14 cellular contexts compared by ENCODE assay signal in the genomic region with DNA sequence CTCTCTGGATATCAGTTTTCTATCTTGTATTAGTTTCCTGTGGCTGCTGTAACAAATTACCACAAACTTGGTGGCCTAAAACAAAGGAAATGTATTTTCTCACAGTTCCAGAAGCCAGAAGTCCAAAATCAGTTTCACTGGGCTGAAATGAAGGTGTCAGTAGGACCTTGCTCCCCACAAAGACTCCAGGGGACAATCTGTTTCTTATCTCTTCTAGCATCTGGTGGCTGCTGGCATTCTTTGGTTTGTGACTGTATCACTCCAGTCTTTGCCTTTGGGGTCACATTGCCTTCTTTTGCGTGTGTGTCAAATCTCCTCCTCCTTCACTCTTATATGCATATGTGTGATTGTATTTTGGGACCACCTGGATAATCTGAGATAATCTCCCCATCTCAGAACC.
DNase-seq lines count a peak whose midpoint lies in the region; ATAC-seq and TF ChIP-seq lines count a peak whose summit lies in the region.
"Had no signal": no experiment of that assay in that cellular context is flagged by ENCODE, and none has a peak within 500 bp of the region (broad histone marks: within the 10 kb centered on the region; RNA-seq: fewer than 3 reads in every experiment).

No MANE protein-coding gene starts in this region.

- H2BK5ac ChIP-seq in mesendoderm (ENCODE audit: low read length) = no peak overlapping the region

- H3K9me3 ChIP-seq in GM23248 (ENCODE audit: low read depth) = no peaks in the 10 kb centered on the region
- H3K9me3 ChIP-seq: HAP-1 had no signal

- H3K9me2 ChIP-seq in GM23248 (ENCODE audit: insufficient read depth) = no peaks in the 10 kb centered on the region
- H3K9me2 ChIP-seq in GM23338 (ENCODE audit: insufficient read depth) = no peaks in the 10 kb centered on the region

- H4K20me1 ChIP-seq in GM23248 (ENCODE audit: insufficient read depth) (no peaks in the 10 kb centered on the region), GM23338 (replicated peaks; ENCODE audit: insufficient read depth) (no peaks in the 10 kb centered on the region)

- H3K27ac Mint-ChIP-seq in glutamatergic neuron (ENCODE audit: unreplicated experiment) (peak overlapping the region; percentile 46), GM23338 (no peak overlapping the region)
- H3K27ac Mint-ChIP-seq: CD4-positive, alpha-beta memory T cell; HFFc6 had no signal

- no peak overlapping the region for H4K5ac ChIP-seq in mesendoderm (ENCODE audit: low read length)

- H3K27me3 ChIP-seq in mesendoderm (ENCODE audit: insufficient read depth, low read length, poor library complexity) = no peaks in the 10 kb centered on the region
- H3K27me3 ChIP-seq in GM23248 (replicated peaks; ENCODE audit: insufficient read depth) = no peaks in the 10 kb centered on the region
- no peaks in the 10 kb centered on the region for H3K27me3 ChIP-seq in GM23338 (ENCODE audit: insufficient read depth)

- H3K4me3 Mint-ChIP-seq in glutamatergic neuron (ENCODE audit: unreplicated experiment) (no peak overlapping the region), GM23338 (no peak overlapping the region)
- H3K4me3 Mint-ChIP-seq: CD4-positive, alpha-beta memory T cell; HFFc6 had no signal

- no peaks in the 10 kb centered on the region for H3K27me3 Mint-ChIP-seq in glutamatergic neuron (ENCODE audit: unreplicated experiment)
- no peaks in the 10 kb centered on the region for H3K27me3 Mint-ChIP-seq in GM23338 (ENCODE audit: insufficient read depth, low read depth, poor library complexity)

- H3K18ac ChIP-seq in mesendoderm (ENCODE audit: low read length) = peak overlapping the region; percentile 14

- H3K4me1 Mint-ChIP-seq in glutamatergic neuron (ENCODE audit: low read depth, unreplicated experiment) (peaks cover 9% of the 10 kb centered on the region), GM23338 (no peaks in the 10 kb centered on the region; the same call in 2 of the 3 replicates)
- H3K4me1 Mint-ChIP-seq: CD4-positive, alpha-beta memory T cell had no signal

- ATAC-seq in GM23338 = no peak

- no peaks in the 10 kb centered on the region for H3K79me1 ChIP-seq in mesendoderm (ENCODE audit: low read length)

- peaks cover 4% of the 10 kb centered on the region for H3K4me1 ChIP-seq in mesendoderm (ENCODE audit: control insufficient read depth, low read depth, low read length)
- no peaks in the 10 kb centered on the region for H3K4me1 ChIP-seq in GM23248 (ENCODE audit: insufficient read depth)
- H3K4me1 ChIP-seq in GM23338 (ENCODE audit: insufficient read depth) = no peaks in the 10 kb centered on the region
- H3K4me1 ChIP-seq: HAP-1 had no signal

- in situ Hi-C loops in KBM-7 (cut with MboI; ENCODE audit: low pct_unique_long_range_greater_than_20kb, low sequenced_read_pairs) = no loop called here
- in situ Hi-C loops in GM23248 (cut with MboI) = no loop called here

- H3K36me3 Mint-ChIP-seq in glutamatergic neuron (ENCODE audit: unreplicated experiment) = no peaks in the 10 kb centered on the region
- no peaks in the 10 kb centered on the region for H3K36me3 Mint-ChIP-seq in GM23338 (ENCODE audit: low read depth)
- H3K36me3 Mint-ChIP-seq: CD4-positive, alpha-beta memory T cell had no signal

- no peak overlapping the region for H2AK5ac ChIP-seq in mesendoderm (ENCODE audit: low read length)

- no peaks in the 10 kb centered on the region for H3K36me3 ChIP-seq in mesendoderm (ENCODE audit: control insufficient read depth, insufficient read depth, low read length)
- H3K36me3 ChIP-seq in GM23248 (ENCODE audit: low read depth) = no peaks in the 10 kb centered on the region
- no peaks in the 10 kb centered on the region for H3K36me3 ChIP-seq in GM23338 (ENCODE audit: insufficient read depth)
- H3K36me3 ChIP-seq: HAP-1 had no signal

- H3F3A ChIP-seq in GM23248 (ENCODE audit: insufficient read depth) (no peaks in the 10 kb centered on the region), GM23338 (replicated peaks; ENCODE audit: low read depth) (no peaks in the 10 kb centered on the region)

- peak; percentile 40 for DNase-seq in KBM-7
- no peak for DNase-seq in glutamatergic neuron
- peak; percentile 59 for DNase-seq in mesendoderm
- DNase-seq in GM23248 = no peak
- no peak for DNase-seq in GM23338 (ENCODE audit: low spot score)
- DNase-seq in epidermal melanocyte (ENCODE audit: insufficient read length, low spot score) = no peak
- DNase-seq: C1 segment of cervical spinal cord; CD4-positive, alpha-beta memory T cell; COR-L47; DMS153; DND-41; GOT3; HFFc6 had no signal

- H3K4ac ChIP-seq in mesendoderm (ENCODE audit: low read depth, low read length) = no peak overlapping the region

- no peaks in the 10 kb centered on the region for H3K79me2 ChIP-seq in mesendoderm (ENCODE audit: control insufficient read depth, insufficient read depth, low read length)
- H3K79me2 ChIP-seq in GM23248 (ENCODE audit: insufficient read depth) = no peaks in the 10 kb centered on the region
- no peaks in the 10 kb centered on the region for H3K79me2 ChIP-seq in GM23338 (replicated peaks; ENCODE audit: insufficient read depth)

- H3K4me2 ChIP-seq in mesendoderm (ENCODE audit: low read length) = no peak overlapping the region
- no peak overlapping the region for H3K4me2 ChIP-seq in GM23248 (ENCODE audit: unreplicated experiment)
- no peak overlapping the region for H3K4me2 ChIP-seq in GM23338

- H3K9ac ChIP-seq in mesendoderm (ENCODE audit: low read length) (no peak overlapping the region), GM23248 (no peak overlapping the region)

- no peak overlapping the region for H3K56ac ChIP-seq in mesendoderm (ENCODE audit: low read length)

- no peak overlapping the region for H2BK120ac ChIP-seq in mesendoderm (ENCODE audit: low read depth, low read length)

- H2AFZ ChIP-seq in GM23248 (no peak overlapping the region), GM23338 (no peak overlapping the region)

- WGBS in mesendoderm (ENCODE audit: extremely low coverage, insufficient coverage, low lambda C conversion rate) = no CpG with 5 or more reads among the region's 1 CpG
- 86 to 90% methylated on average over 1 of the region's 1 CpG for WGBS in GM23248 (ENCODE audit: low coverage in 1 of 2, low lambda C conversion rate in 2 of 2, missing lambda C conversion rate in 2 of 2), 2 experiments

- no peaks in the 10 kb centered on the region for H3K9me3 Mint-ChIP-seq in glutamatergic neuron (ENCODE audit: unreplicated experiment)
- H3K9me3 Mint-ChIP-seq in GM23338 = no peaks in the 10 kb centered on the region; the same call in 2 of the 3 replicates
- H3K9me3 Mint-ChIP-seq: HFFc6 had no signal

- H3K27ac ChIP-seq in mesendoderm (ENCODE audit: low read depth, low read length) = no peak overlapping the region
- no peak overlapping the region for H3K27ac ChIP-seq in GM23248
- no peak overlapping the region for H3K27ac ChIP-seq in GM23338 (ENCODE audit: low read depth)

- H3K4me3 ChIP-seq in mesendoderm (ENCODE audit: low read length) (no peak overlapping the region), GM23248 (no peak overlapping the region), GM23338 (no peak overlapping the region)
- H3K4me3 ChIP-seq: HAP-1 had no signal

- TF ChIP-seq CTCF in glutamatergic neuron (IDR thresholded peaks at IDR 0.05; ENCODE audit: partially characterized antibody, unreplicated experiment) (no peak), GM23338 (conservative IDR thresholded peaks at IDR 0.05; ENCODE audit: low read depth in 2 of 2) (no peak)

- H2BK15ac ChIP-seq in mesendoderm (replicated peaks; ENCODE audit: low read depth) = no peak overlapping the region

- no peak overlapping the region for H3K23ac ChIP-seq in mesendoderm (ENCODE audit: low read length)

- no peak overlapping the region for H4K8ac ChIP-seq in mesendoderm (ENCODE audit: low read depth, low read length)

Comparison
In these comparisons a context has a peak if more than half of its experiments do, and no peak if none do; other contexts are left out.
1. DNase-seq: peak in KBM-7 (single experiment) and mesendoderm (single experiment); none in glutamatergic neuron (single experiment), GM23248 (single experiment), GM23338 (single experiment) and epidermal melanocyte (single experiment).